8 cellular contexts compared by ENCODE assay signal in genomic region chr1:26161408-26162219, GRCh38. TPM values are rescaled to one million over a fixed set of nuclear protein-coding genes. Genes with fewer than 3 reads are reported as not detected.
DNase-seq lines count a peak whose midpoint lies in the region; ATAC-seq, FAIRE-seq and TF ChIP-seq lines count a peak whose summit lies in the region.

No MANE protein-coding gene starts in this region.

- peaks cover 35 to 45% of the 10 kb centered on the region in 2 donors for H3K4me1 ChIP-seq in neuronal stem cell (ENCODE audit: control insufficient read depth in 2 of 2, insufficient read depth in 1 of 2, low read depth in 1 of 2, low read length in 2 of 2)
- H3K4me1 ChIP-seq in urinary bladder (ENCODE audit: insufficient read depth): no peaks in the 10 kb centered on the region

- peaks cover 16% of the 10 kb centered on the region for H3K4me1 Mint-ChIP-seq in activated naive CD4-positive, alpha-beta T cell treated with anti-CD3 and anti-CD28 coated beads for 36 hours (ENCODE audit: low read depth)

- TF ChIP-seq POLR2A in GM12891 (IDR thresholded peaks at IDR 0.05; ENCODE audit: low read depth, low read length): no peak

- H3K4me3 ChIP-seq in neuronal stem cell (ENCODE audit: low read length in 2 of 2) (peak overlapping the region in 1 of 2 donors; percentile 73), urinary bladder (ENCODE audit: low read depth, low read length) (peak overlapping the region; percentile 44)

- H3K4me2 ChIP-seq in neuronal stem cell (ENCODE audit: insufficient read depth, low read length, poor library complexity, severe bottlenecking): peak overlapping the region; percentile 75

- H3K9me3 ChIP-seq in neuronal stem cell (replicated peaks in 1 of 2; ENCODE audit: control insufficient read depth in 2 of 2, insufficient read depth in 1 of 2, low read depth in 1 of 2, low read length in 2 of 2): no peaks in the 10 kb centered on the region

- CTCF ChIA-PET in activated naive CD4-positive, alpha-beta T cell treated with anti-CD3 and anti-CD28 coated beads for 36 hours (lab: Charles Lee): interaction anchor here (0.9 to 1.2 kb wide), 2 partner anchors 8 to 10 kb away, joined by 5 read pairs; partner anchors contain the start of genes ZNF593 and ZNF593OS

- peak overlapping the region; percentile 73 for H4K91ac ChIP-seq in neuronal stem cell (ENCODE audit: low read depth, low read length, poor library complexity)

- peak overlapping the region; percentile 96 for H4K8ac ChIP-seq in neuronal stem cell (ENCODE audit: low read depth, low read length)

- H3K79me1 ChIP-seq in neuronal stem cell (ENCODE audit: low read depth, low read length): no peaks in the 10 kb centered on the region

- H3K27me3 Mint-ChIP-seq in activated naive CD4-positive, alpha-beta T cell treated with anti-CD3 and anti-CD28 coated beads for 36 hours (ENCODE audit: low read depth): peaks cover 27% of the 10 kb centered on the region

- peak overlapping the region; percentile 77 for H3K14ac ChIP-seq in neuronal stem cell (ENCODE audit: low read length)

- FAIRE-seq in GM12891 (lab: Jason Lieb, UNC): no peak

- peak overlapping the region; percentile 80 for H3K4ac ChIP-seq in neuronal stem cell (ENCODE audit: low read length)

- peak overlapping the region; percentile 85 for H2BK120ac ChIP-seq in neuronal stem cell (ENCODE audit: low read depth, low read length)

- H2BK12ac ChIP-seq in neuronal stem cell (ENCODE audit: low read length): peak overlapping the region; percentile 69

- no peak overlapping the region for H2AFZ ChIP-seq in neuronal stem cell (ENCODE audit: low read length)

- H3K36me3 ChIP-seq in neuronal stem cell (replicated peaks in 1 of 2; ENCODE audit: control insufficient read depth in 2 of 2, insufficient read depth in 2 of 2, low read length in 2 of 2) (no peaks in the 10 kb centered on the region), urinary bladder (ENCODE audit: insufficient read depth) (no peaks in the 10 kb centered on the region)

- H2AK5ac ChIP-seq in neuronal stem cell (ENCODE audit: low read depth, low read length): peak overlapping the region; percentile 92

- no peaks in the 10 kb centered on the region for H3K9me3 Mint-ChIP-seq in activated naive CD4-positive, alpha-beta T cell treated with anti-CD3 and anti-CD28 coated beads for 36 hours

- no CpG with 5 or more reads among the region's 98 CpGs for WGBS in neuronal stem cell (ENCODE audit: extremely low coverage in 2 of 2, insufficient read length in 2 of 2, insufficient replicate concordance in 1 of 2), 2 donors
- WGBS in urinary bladder: 1% methylated on average over 98 of the region's 98 CpGs

- H3K36me3 Mint-ChIP-seq in activated naive CD4-positive, alpha-beta T cell treated with anti-CD3 and anti-CD28 coated beads for 36 hours (ENCODE audit: low read depth): no peaks in the 10 kb centered on the region

- DNase-seq in GM12891 (ENCODE audit: insufficient read length, low spot score) (peak; percentile 63), NCI-H460 (ENCODE audit: extremely low read depth, low read depth) (peak; percentile 34), globus pallidus (ENCODE audit: low spot score) (peak; percentile 32), neuronal stem cell (ENCODE audit: low spot score) (no peak), GM19238 (ENCODE audit: insufficient read length, low spot score) (no peak)
- peak; percentile 48 for DNase-seq in activated naive CD4-positive, alpha-beta T cell treated with anti-CD3 and anti-CD28 coated beads for 36 hours

- intact Hi-C loops in activated naive CD4-positive, alpha-beta T cell treated with anti-CD3 and anti-CD28 coated beads for 36 hours (cut with micrococcal nuclease): no loop called here

- H2BK15ac ChIP-seq in neuronal stem cell (ENCODE audit: low read length): peak overlapping the region; percentile 96

- ATAC-seq in GM18520 (IDR thresholded peaks at IDR 0.05; ENCODE audit: unreplicated experiment): no peak

- no peak overlapping the region for H2BK5ac ChIP-seq in neuronal stem cell (ENCODE audit: low read length)

- no peak overlapping the region for H3K27ac Mint-ChIP-seq in activated naive CD4-positive, alpha-beta T cell treated with anti-CD3 and anti-CD28 coated beads for 36 hours

- peak overlapping the region; percentile 50 for H3K4me3 Mint-ChIP-seq in activated naive CD4-positive, alpha-beta T cell treated with anti-CD3 and anti-CD28 coated beads for 36 hours

- peak overlapping the region; percentile 73 for H3K9ac ChIP-seq in neuronal stem cell (ENCODE audit: low read depth, low read length, poor library complexity)

- H3K27ac ChIP-seq in neuronal stem cell (replicated peaks; ENCODE audit: low read length) (no peak overlapping the region), urinary bladder (ENCODE audit: low read depth) (no peak overlapping the region)

- H3K27me3 ChIP-seq in neuronal stem cell (ENCODE audit: control insufficient read depth in 3 of 3, insufficient read depth in 3 of 3, low read depth in 1 of 3, low read length in 3 of 3): peaks cover 3 to 27% (median 3%) of the 10 kb centered on the region in 3 experiments

- peak overlapping the region; percentile 99 for H3K23ac ChIP-seq in neuronal stem cell (ENCODE audit: low read depth, low read length, poor library complexity)

- peak overlapping the region; percentile 98 for H3K18ac ChIP-seq in neuronal stem cell (ENCODE audit: low read length)

TF ChIP-seq in GM12891, 5 proteins besides CTCF, POLR2A, EP300 and RAD21:
- TF ChIP-seq PAX5 (IDR thresholded peaks at IDR 0.05; ENCODE audit: insufficient read depth, low read length, severe bottlenecking) (no peak), POLR2AphosphoS5 (IDR thresholded peaks at IDR 0.05; ENCODE audit: low read depth, low read length) (no peak), POU2F2 (IDR thresholded peaks at IDR 0.05; ENCODE audit: low read depth, low read length) (no peak), TAF1 (IDR thresholded peaks at IDR 0.05; ENCODE audit: low read depth, low read length) (no peak), SPI1 (IDR thresholded peaks at IDR 0.05; ENCODE audit: low read depth, low read length) (no peak)
TF ChIP-seq in GM12891: peak in this region for 0.

RNA-seq across cellular contexts. Expression of gene FAM110D, which starts 2.7 kb away (rescaled TPM):
- not detected for polyA plus RNA-seq in GM12891 (2012; ENCODE audit: low read depth, missing spikeins)
- not detected in 2 replicates for total RNA-seq in NCI-H460 (2014; rRNA removed; shearing (Covaris generic))
- 0.58 TPM in 1 of 2 replicates, not detected in the other for polyA plus RNA-seq in NCI-H460 (2014; cell fraction: nucleus; rRNA removed)
- total RNA-seq in activated naive CD4-positive, alpha-beta T cell treated with anti-CD3 and anti-CD28 coated beads for 36 hours: under 1 TPM in 1 of 2 experiments, not detected in 1; 0.07 TPM
- 0.61 TPM for polyA plus RNA-seq in neuronal stem cell (2013, experiment 1 of 2)
- polyA plus RNA-seq in neuronal stem cell (2013, experiment 2 of 2): 0.54 TPM
- 1.6 TPM for total RNA-seq in urinary bladder
- polyA plus RNA-seq in urinary bladder: 7.4 TPM

RNA-seq across cellular contexts. Expression of gene C1orf232, which starts 7.1 kb away (rescaled TPM):
- not detected for polyA plus RNA-seq in GM12891 (2012; ENCODE audit: low read depth, missing spikeins)
- total RNA-seq in NCI-H460 (2014; rRNA removed; shearing (Covaris generic)): not detected in 2 replicates
- polyA plus RNA-seq in NCI-H460 (2014; cell fraction: nucleus; rRNA removed): not detected in 2 replicates
- not detected for total RNA-seq in activated naive CD4-positive, alpha-beta T cell treated with anti-CD3 and anti-CD28 coated beads for 36 hours
- 0.13 TPM for polyA plus RNA-seq in neuronal stem cell (2013, experiment 1 of 2)
- polyA plus RNA-seq in neuronal stem cell (2013, experiment 2 of 2): not detected
- not detected for total RNA-seq in urinary bladder
- polyA plus RNA-seq in urinary bladder: not detected

RNA-seq across cellular contexts. Expression of gene ZNF593, which starts 8.1 kb away (rescaled TPM):
- polyA plus RNA-seq in GM12891 (2012; ENCODE audit: low read depth, missing spikeins): 48.3 TPM
- 39.1 and 50.8 TPM in 2 replicates for total RNA-seq in NCI-H460 (2014; rRNA removed; shearing (Covaris generic))
- 14.9 and 33.2 TPM in 2 replicates for polyA plus RNA-seq in NCI-H460 (2014; cell fraction: nucleus; rRNA removed)
- 10 to 100 TPM; 24.0 to 26.8 TPM for total RNA-seq in activated naive CD4-positive, alpha-beta T cell treated with anti-CD3 and anti-CD28 coated beads for 36 hours
- 29.0 TPM for polyA plus RNA-seq in neuronal stem cell (2013, experiment 1 of 2)
- 28.3 TPM for polyA plus RNA-seq in neuronal stem cell (2013, experiment 2 of 2)
- 6.8 TPM for total RNA-seq in urinary bladder
- polyA plus RNA-seq in urinary bladder: 60.4 TPM

RNA-seq across cellular contexts. Expression of gene ZNF593OS, which starts 10.0 kb away (rescaled TPM):
- 0.39 TPM for polyA plus RNA-seq in GM12891 (2012; ENCODE audit: low read depth, missing spikeins)
- total RNA-seq in NCI-H460 (2014; rRNA removed; shearing (Covaris generic)): not detected in 2 replicates
- polyA plus RNA-seq in NCI-H460 (2014; cell fraction: nucleus; rRNA removed): not detected in 2 replicates
- total RNA-seq in activated naive CD4-positive, alpha-beta T cell treated with anti-CD3 and anti-CD28 coated beads for 36 hours: not detected
- polyA plus RNA-seq in neuronal stem cell (2013, experiment 1 of 2): 0.74 TPM
- 0.66 TPM for polyA plus RNA-seq in neuronal stem cell (2013, experiment 2 of 2)
- total RNA-seq in urinary bladder: not detected
- 0.18 TPM for polyA plus RNA-seq in urinary bladder

RNA-seq across cellular contexts. Expression of gene CNKSR1, which starts 15.7 kb away (rescaled TPM):
- polyA plus RNA-seq in GM12891 (2012; ENCODE audit: low read depth, missing spikeins): 4.1 TPM
- total RNA-seq in NCI-H460 (2014; rRNA removed; shearing (Covaris generic)): 0.52 and 0.92 TPM in 2 replicates
- polyA plus RNA-seq in NCI-H460 (2014; cell fraction: nucleus; rRNA removed): 0.54 and 3.0 TPM in 2 replicates
- 1 to 10 TPM; 1.5 to 1.8 TPM for total RNA-seq in activated naive CD4-positive, alpha-beta T cell treated with anti-CD3 and anti-CD28 coated beads for 36 hours
- 6.9 TPM for polyA plus RNA-seq in neuronal stem cell (2013, experiment 1 of 2)
- 6.8 TPM for polyA plus RNA-seq in neuronal stem cell (2013, experiment 2 of 2)
- total RNA-seq in urinary bladder: 5.3 TPM
- 4.2 TPM for polyA plus RNA-seq in urinary bladder

Comparison
In these comparisons a context has a peak if more than half of its experiments do, and no peak if none do; other contexts are left out.
1. DNase-seq: peak in GM12891 (single experiment), NCI-H460 (single experiment), activated naive CD4-positive, alpha-beta T cell treated with anti-CD3 and anti-CD28 coated beads for 36 hours (single experiment) and globus pallidus (single experiment); none in neuronal stem cell (single experiment) and GM19238 (single experiment).